ENCODE assay signal across 9 cellular contexts in genomic region chr21:32257952-32258785, GRCh38. TPM values are rescaled to one million over a fixed set of nuclear protein-coding genes. Genes with fewer than 3 reads are reported as not detected.
DNase-seq lines count a peak whose midpoint lies in the region; ATAC-seq and TF ChIP-seq lines count a peak whose summit lies in the region.
"Had no signal": no experiment of that assay in that cellular context is flagged by ENCODE, and none has a peak within 500 bp of the region (broad histone marks: within the 10 kb centered on the region; RNA-seq: fewer than 3 reads in every experiment).

No MANE protein-coding gene starts in this region.

- TF ChIP-seq POLR2A in HCT116 (IDR thresholded peaks at IDR 0.05; ENCODE audit: borderline replicate concordance, extremely low read depth, insufficient read depth, insufficient read length), result no peak

- no TSS peak for BruUV-seq in HCT116 (replicated peaks; lab: Mats Ljungman, UMichigan)

- peaks cover 24% of the 10 kb centered on the region for H3K27me3 ChIP-seq in HCT116 (ENCODE audit: insufficient read depth, low read length)

- peak; percentile 96 for ATAC-seq in HCT116
- ATAC-seq in central memory CD8-positive, alpha-beta T cell (replicated peaks; ENCODE audit: extremely low read depth, poor library complexity, severe bottlenecking), result no peak

- no peaks in the 10 kb centered on the region for H3K4me1 Mint-ChIP-seq in central memory CD8-positive, alpha-beta T cell

- no peaks in the 10 kb centered on the region for H3K79me2 ChIP-seq in HCT116 (ENCODE audit: insufficient read depth, low read length)

- peak overlapping the region; percentile 41; the same call in 1 of the 2 replicates for H3K4me2 ChIP-seq in HCT116 (ENCODE audit: low read length)

- H3K9me3 ChIP-seq in HCT116 (ENCODE audit: control insufficient read depth in 1 of 2, insufficient read depth in 1 of 2, low read depth in 1 of 2, low read length in 2 of 2), result no peaks in the 10 kb centered on the region

- H3K9ac ChIP-seq in HCT116 (ENCODE audit: low read length), result no peak overlapping the region

- H2AFZ ChIP-seq in HCT116 (ENCODE audit: low read depth, low read length, poor library complexity, severe bottlenecking), result no peak overlapping the region

- peaks cover 0 to 14% of the 10 kb centered on the region in 2 experiments; a peak in 3 of 4 replicates for H3K4me1 ChIP-seq in HCT116 (ENCODE audit: control insufficient read depth in 1 of 2, insufficient read depth in 2 of 2, low read length in 2 of 2)

- intact Hi-C loops in HCT116 (cut with micrococcal nuclease), result loop anchor here (1.0 to 2.0 kb wide), 4 partner anchors 161 to 471 kb away; no protein-coding TSS in a partner anchor

- DNase-seq in SIG-M5 treated with dmso at 0.1 percent for 504 hours (lab: John Stamatoyannopoulos, UW; ENCODE audit: unreplicated experiment) (peak; percentile 74), SIG-M5 (lab: John Stamatoyannopoulos, UW) (no peak), HCT116 (ENCODE audit: low read depth, low spot score) (peak; percentile 62), NCI-H128 (lab: John Stamatoyannopoulos, UW; ENCODE audit: unreplicated experiment) (peak; percentile 80), SK-N-DZ (ENCODE audit: low spot score) (peak; percentile 74), kidney glomerular epithelial cell (lab: John Stamatoyannopoulos, UW) (peak; percentile 52)
- DNase-seq in central memory CD8-positive, alpha-beta T cell (ENCODE audit: low spot score in 2 of 2), result no peak
- peak in 2 of 3 donors; percentile 24 to 26 for DNase-seq in stimulated activated CD4-positive, alpha-beta T cell treated with anti-CD3 and anti-CD28 coated beads, TNF-alpha, amount 100 ng/mL, for 48 hours (ENCODE audit: low read depth in 3 of 3)

- no peaks in the 10 kb centered on the region for H3K36me3 ChIP-seq in HCT116 (ENCODE audit: control insufficient read depth in 1 of 2, insufficient read depth in 2 of 2, low read length in 2 of 2)

- no peaks in the 10 kb centered on the region for H3K9me2 ChIP-seq in HCT116 (ENCODE audit: insufficient read depth)

- RAD21 ChIA-PET in HCT116 (lab: Charles Lee; ENCODE audit: low non-redundant PET in 1 of 2, low total read pairs in 2 of 2, uncharacterized antibody in 2 of 2, unreplicated experiment in 2 of 2), result interaction anchor here (1.3 kb wide), 2 partner anchors 392 to 477 kb away, joined by 3 to 4 read pairs; no protein-coding TSS in a partner anchor

- TF ChIP-seq RAD21 in HCT116 (IDR thresholded peaks at IDR 0.05; ENCODE audit: low read depth), result peak; percentile 81

- no peaks in the 10 kb centered on the region for H3K9me3 Mint-ChIP-seq in central memory CD8-positive, alpha-beta T cell
- H3K9me3 Mint-ChIP-seq: CD8-positive, alpha-beta memory T cell had no signal

- peaks cover 25% of the 10 kb centered on the region for H3K27me3 Mint-ChIP-seq in central memory CD8-positive, alpha-beta T cell

- H3K4me3 ChIP-seq in HCT116 (replicated peaks in 1 of 2; ENCODE audit: low read depth in 1 of 2, low read length in 2 of 2), result no peak overlapping the region

- H3K36me3 Mint-ChIP-seq in central memory CD8-positive, alpha-beta T cell (ENCODE audit: insufficient read depth), result no peaks in the 10 kb centered on the region
- H3K36me3 Mint-ChIP-seq: CD8-positive, alpha-beta memory T cell had no signal

- H4K20me1 ChIP-seq in HCT116 (ENCODE audit: insufficient read depth), result no peaks in the 10 kb centered on the region

- H3K4me3 Mint-ChIP-seq in central memory CD8-positive, alpha-beta T cell, result no peak overlapping the region
- H3K4me3 Mint-ChIP-seq: CD8-positive, alpha-beta memory T cell had no signal

- peak overlapping the region; percentile 9 for H3K27ac Mint-ChIP-seq in central memory CD8-positive, alpha-beta T cell (ENCODE audit: low read depth)
- H3K27ac Mint-ChIP-seq: CD8-positive, alpha-beta memory T cell had no signal

- TF ChIP-seq CTCF in HCT116 (IDR thresholded peaks at IDR 0.05 in 2 of 3, conservative IDR thresholded peaks at IDR 0.05 in 1 of 3; ENCODE audit: borderline replicate concordance in 1 of 3, insufficient read depth in 1 of 3, low read depth in 2 of 3, low read length in 2 of 3), result peak; percentile 64 to 87 (median 77); a peak in 5 of 6 replicates

- POLR2A ChIA-PET in HCT116 (lab: Charles Lee), result no interaction called here

- no peak overlapping the region for H3K27ac ChIP-seq in HCT116 (ENCODE audit: low read depth, low read length)

- CTCF ChIA-PET in HCT116 (lab: Charles Lee), result interaction anchor here (0.6 to 3.5 kb wide), 18 partner anchors 8 to 477 kb away, joined by 3 to 39 read pairs (median 4); no protein-coding TSS in a partner anchor

TF ChIP-seq in HCT116, 20 proteins besides CTCF, POLR2A, EP300 and RAD21:
- no peak for TF ChIP-seq YY1 (IDR thresholded peaks at IDR 0.05; ENCODE audit: extremely low read depth, insufficient replicate concordance, low read depth, low read length)
- no peak for TF ChIP-seq JUND (IDR thresholded peaks at IDR 0.05)
- no peak for TF ChIP-seq CEBPB (IDR thresholded peaks at IDR 0.05; ENCODE audit: low read depth)
- TF ChIP-seq EGR1 (IDR thresholded peaks at IDR 0.05; ENCODE audit: low read depth), result no peak
- no peak for TF ChIP-seq POLR2AphosphoS5 (IDR thresholded peaks at IDR 0.05; ENCODE audit: low read depth, low read length)
- TF ChIP-seq MAX (IDR thresholded peaks at IDR 0.05), result no peak
- no peak for TF ChIP-seq SIN3A (IDR thresholded peaks at IDR 0.05; ENCODE audit: low read depth)
- TF ChIP-seq CBX3 (IDR thresholded peaks at IDR 0.05; ENCODE audit: low read depth), result no peak
- no peak for TF ChIP-seq ZFX (IDR thresholded peaks at IDR 0.05)
- no peak for TF ChIP-seq FOSL1 (IDR thresholded peaks at IDR 0.05; ENCODE audit: low read depth)
- TF ChIP-seq ZNF274 (IDR thresholded peaks at IDR 0.05; ENCODE audit: low read depth, low read length), result no peak
- no peak for TF ChIP-seq EZH2 (IDR thresholded peaks at IDR 0.05)
- no peak for TF ChIP-seq EZH2phosphoT487 (IDR thresholded peaks at IDR 0.05; ENCODE audit: borderline replicate concordance)
- TF ChIP-seq ZBTB33 (IDR thresholded peaks at IDR 0.05; ENCODE audit: extremely low read depth, insufficient replicate concordance, low read length), result no peak
- no peak for TF ChIP-seq SRF (IDR thresholded peaks at IDR 0.05; ENCODE audit: low read depth)
- no peak for TF ChIP-seq ATF3 (IDR thresholded peaks at IDR 0.05)

RNA-seq across cellular contexts. Expression of gene MIS18A, which starts 20.7 kb away (rescaled TPM):
- total RNA-seq in HCT116 (2021; ENCODE audit: unreplicated experiment), result 30.0 TPM
- 17.6 and 18.1 TPM in 2 replicates for polyA plus RNA-seq in HCT116 (2012)
- polyA plus RNA-seq in SK-N-DZ (2014; cell fraction: cytosol; rRNA removed), result 38.3 and 41.4 TPM in 2 replicates
- polyA plus RNA-seq in SK-N-DZ (2014; cell fraction: nucleus; rRNA removed), result 13.2 and 15.7 TPM in 2 replicates

RNA-seq across cellular contexts. Expression of gene MRAP, which starts 40.5 kb away (rescaled TPM):
- total RNA-seq in HCT116 (2021; ENCODE audit: unreplicated experiment), result not detected
- not detected in 2 replicates for polyA plus RNA-seq in HCT116 (2012)
- not detected in 2 replicates for polyA plus RNA-seq in SK-N-DZ (2014; cell fraction: cytosol; rRNA removed)
- not detected in 2 replicates for polyA plus RNA-seq in SK-N-DZ (2014; cell fraction: nucleus; rRNA removed)
- total RNA-seq: CD8-positive, alpha-beta memory T cell had no signal
- polyA plus RNA-seq: CD8-positive, alpha-beta memory T cell had no signal

Comparison
In these comparisons a context has a peak if more than half of its experiments do, and no peak if none do; other contexts are left out.
1. DNase-seq: peak in SIG-M5 treated with dmso at 0.1 percent for 504 hours (single experiment), HCT116 (single experiment), NCI-H128 (single experiment), SK-N-DZ (single experiment), kidney glomerular epithelial cell (single experiment) and stimulated activated CD4-positive, alpha-beta T cell treated with anti-CD3 and anti-CD28 coated beads, TNF-alpha, amount 100 ng/mL, for 48 hours (2 of 3); none in SIG-M5 (single experiment) and central memory CD8-positive, alpha-beta T cell (0 of 2).